8 cellular contexts compared by ENCODE assay signal in the genomic region with DNA sequence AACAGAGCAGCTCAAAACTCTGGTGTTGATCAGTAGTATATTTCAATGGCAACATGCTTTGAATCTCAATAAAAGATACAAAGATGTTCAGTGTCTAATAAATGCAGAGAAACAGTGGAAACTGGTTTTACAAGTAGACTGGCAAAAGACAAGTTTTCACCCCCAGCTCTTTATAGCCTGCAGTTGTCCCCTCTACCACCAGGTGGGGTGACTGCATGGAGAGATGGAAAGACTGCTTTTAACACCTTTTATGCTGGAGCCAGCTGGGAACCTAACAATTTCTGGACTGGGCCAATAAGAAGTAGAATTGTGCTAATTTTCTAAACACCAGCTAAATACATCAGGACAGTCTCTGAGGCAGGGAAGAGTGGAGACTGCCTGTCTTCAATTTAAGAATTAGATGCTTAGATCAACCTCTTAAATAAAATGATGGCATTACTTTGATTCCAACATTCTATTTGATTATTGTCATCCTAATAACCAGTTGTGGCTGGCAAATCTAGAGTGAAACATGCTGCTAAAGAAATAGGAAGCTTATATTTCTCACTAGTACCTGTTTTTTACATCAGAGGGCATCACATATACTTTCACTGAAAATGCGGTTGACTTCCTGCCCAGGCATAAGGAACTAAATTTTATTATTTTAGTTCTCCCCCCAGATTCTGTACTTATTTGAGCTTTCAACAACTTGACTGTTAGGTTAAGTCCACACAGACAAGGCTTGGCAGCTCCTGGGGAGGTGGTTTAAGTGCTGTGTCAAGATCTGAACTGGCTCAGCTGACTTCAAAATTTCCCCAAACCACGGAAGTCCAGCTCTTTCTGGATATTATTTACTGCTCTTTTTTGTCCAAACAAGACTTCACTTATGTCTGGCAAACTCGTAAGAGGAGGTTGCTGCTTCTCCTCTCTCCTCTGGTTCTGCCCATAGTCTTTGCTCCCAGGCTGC.
DNase-seq lines count a peak whose midpoint lies in the region; ATAC-seq, FAIRE-seq and TF ChIP-seq lines count a peak whose summit lies in the region.

No MANE protein-coding gene starts in this region.

- TF ChIP-seq CTCF in A549 (IDR thresholded peaks at IDR 0.05) (peak; percentile 63), GM06990 (IDR thresholded peaks at IDR 0.05; ENCODE audit: insufficient read depth, low read length, poor library complexity, severe bottlenecking) (peak; percentile 92), osteoblast (IDR thresholded peaks at IDR 0.05; ENCODE audit: extremely low read depth, low read depth, low read length) (peak; percentile 95)

- no peak for TF ChIP-seq EP300 in A549 (IDR thresholded peaks at IDR 0.05)

- no peak for TF ChIP-seq POLR2A in A549 (IDR thresholded peaks at IDR 0.05; ENCODE audit: low read length)

- no peak overlapping the region for H3K4me3 Mint-ChIP-seq in activated T-cell treated with anti-CD3 and anti-CD28 coated beads, Interleukin-2, amount 50 U/mL, for 4 hours

- peak; percentile 48 to 58; a peak in 4 of 5 replicates for TF ChIP-seq RAD21 in A549 (conservative IDR thresholded peaks at IDR 0.05 in 1 of 2, IDR thresholded peaks at IDR 0.05 in 1 of 2)

- H3K9me3 ChIP-seq in A549: peaks cover 4% of the 10 kb centered on the region; the same call in 1 of the 3 replicates
- H3K9me3 ChIP-seq in osteoblast (ENCODE audit: low read depth, low read length): no peaks in the 10 kb centered on the region

- H3K4me2 ChIP-seq in A549 (no peak overlapping the region), osteoblast (ENCODE audit: insufficient read depth, low read length) (no peak overlapping the region)

- DNase-seq in A549 (ENCODE audit: low read depth in 1 of 2, low spot score in 1 of 2): peak; percentile 44 to 48
- DNase-seq in GM06990 (ENCODE audit: extremely low read depth, insufficient read length): peak; percentile 13
- peak; percentile 45 for DNase-seq in NCI-H510A (lab: John Stamatoyannopoulos, UW)
- DNase-seq in activated T-cell treated with anti-CD3 and anti-CD28 coated beads, Interleukin-2, amount 50 U/mL, for 4 hours: peak; percentile 12
- DNase-seq in fibroblast of the conjunctiva (ENCODE audit: low read depth): peak; percentile 55
- peak; percentile 92 for DNase-seq in osteoblast (ENCODE audit: insufficient read length, low spot score, missing footprints)

- CTCF ChIA-PET in A549 (lab: Yijun Ruan, JAX): interaction anchor here (0.9 to 3.4 kb wide), 24 partner anchors 9 to 667 kb away, joined by 3 to 26 read pairs (median 4); a partner anchor contains a TSS

- H3K4me1 ChIP-seq in A549 (no peaks in the 10 kb centered on the region), osteoblast (ENCODE audit: insufficient read depth, low read length) (peaks cover 17% of the 10 kb centered on the region)

- no peaks in the 10 kb centered on the region for H4K20me1 ChIP-seq in osteoblast (ENCODE audit: insufficient read depth, low read length)

- H3K27me3 Mint-ChIP-seq in activated T-cell treated with anti-CD3 and anti-CD28 coated beads, Interleukin-2, amount 50 U/mL, for 4 hours (ENCODE audit: low read depth): peaks cover 9% of the 10 kb centered on the region

- no peaks in the 10 kb centered on the region for H3K79me2 ChIP-seq in osteoblast (ENCODE audit: insufficient read depth, low read length)

- FAIRE-seq in A549 (lab: Jason Lieb, UNC): no peak

- H3K27me3 ChIP-seq in GM06990 (replicated peaks; ENCODE audit: control insufficient read depth, insufficient read depth, low read length) (no peaks in the 10 kb centered on the region), osteoblast (ENCODE audit: insufficient read depth, low read length) (no peaks in the 10 kb centered on the region)

- 54% methylated on average over 3 of the region's 3 CpGs for WGBS in A549 (ENCODE audit: missing lambda C conversion rate)

- H3K4me3 ChIP-seq in A549 (no peak overlapping the region), GM06990 (replicated peaks; ENCODE audit: low read depth, low read length) (no peak overlapping the region), osteoblast (ENCODE audit: insufficient read depth, low read length) (no peak overlapping the region)

- no peak overlapping the region for H3K27ac ChIP-seq in A549
- no peak overlapping the region for H3K27ac ChIP-seq in osteoblast (ENCODE audit: low read depth, low read length)

- H2AFZ ChIP-seq in osteoblast (ENCODE audit: low read length): no peak overlapping the region

- no peaks in the 10 kb centered on the region; the same call in 1 of the 2 replicates for H3K36me3 ChIP-seq in GM06990 (ENCODE audit: control insufficient read depth, insufficient read depth, low read length)
- H3K36me3 ChIP-seq in osteoblast (ENCODE audit: insufficient read depth, low read length): no peaks in the 10 kb centered on the region

- POLR2A ChIA-PET in A549 (lab: Yijun Ruan, JAX): no interaction called here

- H3K4me1 Mint-ChIP-seq in activated T-cell treated with anti-CD3 and anti-CD28 coated beads, Interleukin-2, amount 50 U/mL, for 4 hours (ENCODE audit: low read depth): no peaks in the 10 kb centered on the region

- H3K9me3 Mint-ChIP-seq in activated T-cell treated with anti-CD3 and anti-CD28 coated beads, Interleukin-2, amount 50 U/mL, for 4 hours: peaks cover 7% of the 10 kb centered on the region

- ATAC-seq in A549 (peak in 1 of 2 experiments; percentile 72; a peak in 3 of 6 replicates), HG03097 (IDR thresholded peaks at IDR 0.05; ENCODE audit: low FRiP score, unreplicated experiment) (peak; percentile 61), GM21528 (IDR thresholded peaks at IDR 0.05; ENCODE audit: low FRiP score, unreplicated experiment) (no peak)
- ATAC-seq in activated T-cell treated with anti-CD3 and anti-CD28 coated beads, Interleukin-2, amount 50 U/mL, for 4 hours: no peak

- H3K36me3 Mint-ChIP-seq in activated T-cell treated with anti-CD3 and anti-CD28 coated beads, Interleukin-2, amount 50 U/mL, for 4 hours (ENCODE audit: insufficient read depth): no peaks in the 10 kb centered on the region

TF ChIP-seq in A549, 52 proteins besides CTCF, POLR2A, EP300 and RAD21:
- TF ChIP-seq ZSCAN20 (CRISPR knock-in tag; IDR thresholded peaks at IDR 0.05) (no peak), RCOR1 (IDR thresholded peaks at IDR 0.05; ENCODE audit: low read depth, low read length) (no peak), SMC3 (IDR thresholded peaks at IDR 0.05) (peak; percentile 70), RNF2 (IDR thresholded peaks at IDR 0.05; ENCODE audit: borderline replicate concordance, low read depth) (no peak), EHMT2 (IDR thresholded peaks at IDR 0.05; ENCODE audit: low read depth) (no peak), SREBF2 (IDR thresholded peaks at IDR 0.05) (no peak), CHD2 (IDR thresholded peaks at IDR 0.05; ENCODE audit: low read length, partially characterized antibody) (no peak)
- TF ChIP-seq, protein P1, sequence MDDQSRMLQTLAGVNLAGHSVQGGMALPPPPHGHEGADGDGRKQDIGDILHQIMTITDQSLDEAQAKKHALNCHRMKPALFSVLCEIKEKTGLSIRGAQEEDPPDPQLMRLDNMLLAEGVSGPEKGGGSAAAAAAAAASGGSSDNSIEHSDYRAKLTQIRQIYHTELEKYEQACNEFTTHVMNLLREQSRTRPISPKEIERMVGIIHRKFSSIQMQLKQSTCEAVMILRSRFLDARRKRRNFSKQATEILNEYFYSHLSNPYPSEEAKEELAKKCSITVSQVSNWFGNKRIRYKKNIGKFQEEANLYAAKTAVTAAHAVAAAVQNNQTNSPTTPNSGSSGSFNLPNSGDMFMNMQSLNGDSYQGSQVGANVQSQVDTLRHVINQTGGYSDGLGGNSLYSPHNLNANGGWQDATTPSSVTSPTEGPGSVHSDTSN (IDR thresholded peaks at IDR 0.05): no peak

Comparison
In these comparisons a context has a peak if more than half of its experiments do, and no peak if none do; other contexts are left out.
1. DNase-seq: peak in every context shown above with its lines; median percentile 92 in osteoblast; 55 in fibroblast of the conjunctiva; 46 in A549; 45 in NCI-H510A; 13 in GM06990; 12 in activated T-cell treated with anti-CD3 and anti-CD28 coated beads, Interleukin-2, amount 50 U/mL, for 4 hours.